ENCODE assay signal across 27 cellular contexts in genomic region chr11:72116019-72116755, GRCh38. TPM values are rescaled to one million over a fixed set of nuclear protein-coding genes. Genes with fewer than 3 reads are reported as not detected.
"Had no signal": no experiment of that assay in that cellular context is flagged by ENCODE, and none has a peak within 500 bp of the region (broad histone marks: within the 10 kb centered on the region; RNA-seq: fewer than 3 reads in every experiment).

No MANE protein-coding gene starts in this region.

- H3K9me3 Mint-ChIP-seq: dendritic cell treated with granulocyte-macrophage colony-stimulating factor and Interleukin-4, amounts not matched to agents 40 ng/mL and 50 ng/mL, for 4 days; memory B cell; stimulated activated effector memory CD8-positive, alpha-beta T cell treated with anti-CD3 and anti-CD28 coated beads, Interleukin-12 subunit alpha, Interleukin-12 subunit beta, amount 100 ng/mL, for 72 hours had no signal

- DNase-seq: activated CD4-positive, alpha-beta T cell treated with anti-CD3 and anti-CD28 coated beads, Interleukin-2, amount 50 U/mL, for 1 hour; activated CD4-positive, CD25-positive, alpha-beta regulatory T cell treated with anti-CD3 and anti-CD28 coated beads, Interleukin-2, amount 50 U/mL, for 72 hours; activated T-cell treated with anti-CD3 and anti-CD28 coated beads, Interleukin-2, amount 50 U/mL, for 1 hour; effector CD4-positive, alpha-beta T cell; gastrocnemius medialis; hippocampal formation; left ventricle myocardium superior; mucosa of descending colon; occipital lobe; posterior cingulate gyrus; right lobe of liver; stimulated activated CD4-positive, alpha-beta T cell treated with anti-CD3 and anti-CD28 coated beads, Interleukin-1b, Interleukin-23, amount 100 ng/mL, for 48 hours; T-helper 2 cell; transverse colon; uterus had no signal

- H3K27ac Mint-ChIP-seq: activated T-helper 17 cell treated with anti-CD3 and anti-CD28 coated beads, Interleukin-2, amount 50 U/mL, for 72 hours; dendritic cell treated with granulocyte-macrophage colony-stimulating factor and Interleukin-4, amounts not matched to agents 40 ng/mL and 50 ng/mL, for 4 days; memory B cell; stimulated activated effector memory CD8-positive, alpha-beta T cell treated with anti-CD3 and anti-CD28 coated beads, Interleukin-12 subunit alpha, Interleukin-12 subunit beta, amount 100 ng/mL, for 72 hours had no signal

- H3K27ac ChIP-seq: esophagus muscularis mucosa, gastrocnemius medialis, right lobe of liver, skin epidermis, transverse colon, uterus, VCaP had no signal

- H3K4me3 Mint-ChIP-seq: activated T-helper 17 cell treated with anti-CD3 and anti-CD28 coated beads, Interleukin-2, amount 50 U/mL, for 72 hours; dendritic cell treated with granulocyte-macrophage colony-stimulating factor and Interleukin-4, amounts not matched to agents 40 ng/mL and 50 ng/mL, for 4 days; memory B cell; stimulated activated effector memory CD8-positive, alpha-beta T cell treated with anti-CD3 and anti-CD28 coated beads, Interleukin-12 subunit alpha, Interleukin-12 subunit beta, amount 100 ng/mL, for 72 hours had no signal

- H3K27me3 Mint-ChIP-seq: dendritic cell treated with granulocyte-macrophage colony-stimulating factor and Interleukin-4, amounts not matched to agents 40 ng/mL and 50 ng/mL, for 4 days had no signal

- H3K4me3 ChIP-seq: esophagus muscularis mucosa, gastrocnemius medialis, mucosa of descending colon, right lobe of liver, skin epidermis, transverse colon, uterus had no signal

- H3K36me3 ChIP-seq: esophagus muscularis mucosa, gastrocnemius medialis, right lobe of liver, transverse colon, uterus had no signal

- H3K9me3 ChIP-seq: esophagus muscularis mucosa, gastrocnemius medialis, mucosa of descending colon, right lobe of liver, transverse colon, uterus had no signal

- H3K27me3 ChIP-seq: right lobe of liver, transverse colon, uterus had no signal

RNA-seq across cellular contexts. Expression of gene TOMT, which starts 10.5 kb away (rescaled TPM):
- total RNA-seq: activated naive CD4-positive, alpha-beta T cell treated with anti-CD3 and anti-CD28 coated beads, Interleukin-2, amount 50 U/mL, for 72 hours; astrocyte; bronchial epithelial cell; chondrocyte; esophagus muscularis mucosa; gastrocnemius medialis; left ventricle myocardium superior; occipital lobe; temporal lobe; transverse colon; uterus had no signal

RNA-seq across cellular contexts. Expression of gene FOLR3, which starts 19.3 kb away (rescaled TPM):
- total RNA-seq: activated naive CD4-positive, alpha-beta T cell treated with anti-CD3 and anti-CD28 coated beads, Interleukin-2, amount 50 U/mL, for 72 hours; activated T-helper 17 cell treated with anti-CD3 and anti-CD28 coated beads, Interleukin-2, amount 50 U/mL, for 72 hours; astrocyte; chondrocyte; mucosa of descending colon; occipital lobe; temporal lobe; transverse colon; uterus had no signal
